8 cellular contexts compared by ENCODE assay signal in the genomic region with DNA sequence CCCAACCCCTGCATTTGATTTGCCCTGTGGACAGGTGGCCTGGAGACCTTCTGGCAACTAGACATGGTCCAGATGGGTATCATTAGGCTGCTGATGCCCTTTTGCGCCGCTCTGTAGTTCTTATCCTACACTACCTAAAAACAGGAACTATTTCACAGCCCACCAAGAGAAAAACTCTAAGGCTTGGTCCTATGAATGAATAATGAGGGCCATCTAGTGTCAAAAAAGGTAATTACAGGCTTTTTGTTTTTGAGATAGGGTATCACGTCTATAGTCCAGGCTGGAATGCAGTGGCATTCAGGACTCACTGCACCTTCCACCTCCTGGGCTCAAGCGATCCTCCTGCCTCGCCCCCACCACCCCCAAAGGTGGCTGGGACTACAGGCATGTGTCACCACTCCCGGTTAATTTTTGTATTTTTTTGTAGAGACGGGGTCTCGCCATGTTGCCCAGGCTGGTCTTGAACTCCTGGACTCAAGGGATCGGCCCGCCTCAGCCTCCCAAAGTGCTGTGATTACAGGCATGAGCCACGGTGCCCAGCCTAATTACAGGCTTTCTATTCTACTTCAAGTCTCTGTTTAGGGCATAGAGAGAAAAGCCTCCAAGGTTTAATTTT.
DNase-seq lines count a peak whose midpoint lies in the region; ATAC-seq and TF ChIP-seq lines count a peak whose summit lies in the region.

No MANE protein-coding gene starts in this region.

- peak; percentile 37 for DNase-seq in DMS79 treated with DMSO at 0.1 percent for 48 hours (lab: John Stamatoyannopoulos, UW)
- no peak for DNase-seq in DMS79 (lab: John Stamatoyannopoulos, UW)
- peak; percentile 34 for DNase-seq in NCI-H82 treated with DMSO at 0.1 percent for 48 hours (lab: John Stamatoyannopoulos, UW; ENCODE audit: unreplicated experiment)
- DNase-seq in astrocyte of the spinal cord (ENCODE audit: low read depth, low spot score) = peak; percentile 57
- DNase-seq in iPS-NIHi7 (ENCODE audit: extremely low spot score) = peak; percentile 69
- no peak for DNase-seq in stimulated activated naive CD8-positive, alpha-beta T cell treated with anti-CD3 and anti-CD28 coated beads, Interleukin-15, amount 100 ng/mL, for 72 hours
- no peak for DNase-seq in activated CD8-positive, alpha-beta memory T cell treated with anti-CD3 and anti-CD28 coated beads, Interleukin-2, amount 50 U/mL, for 48 hours

- no peak overlapping the region for H3K4me3 ChIP-seq in astrocyte of the spinal cord (ENCODE audit: low read depth, low read length)

- no peak overlapping the region for H3K4me3 Mint-ChIP-seq in stimulated activated naive CD8-positive, alpha-beta T cell treated with anti-CD3 and anti-CD28 coated beads, Interleukin-15, amount 100 ng/mL, for 72 hours

- H3K27me3 Mint-ChIP-seq in stimulated activated naive CD8-positive, alpha-beta T cell treated with anti-CD3 and anti-CD28 coated beads, Interleukin-15, amount 100 ng/mL, for 72 hours = no peaks in the 10 kb centered on the region

- no peaks in the 10 kb centered on the region for H3K9me3 Mint-ChIP-seq in stimulated activated naive CD8-positive, alpha-beta T cell treated with anti-CD3 and anti-CD28 coated beads, Interleukin-15, amount 100 ng/mL, for 72 hours

- peak; percentile 60 for ATAC-seq in HG03354 (IDR thresholded peaks at IDR 0.05; ENCODE audit: poor library complexity, severe bottlenecking, unreplicated experiment)
- peak; percentile 76 for ATAC-seq in stimulated activated naive CD8-positive, alpha-beta T cell treated with anti-CD3 and anti-CD28 coated beads, Interleukin-15, amount 100 ng/mL, for 72 hours

- peak; percentile 57 for TF ChIP-seq CTCF in astrocyte of the spinal cord (IDR thresholded peaks at IDR 0.05; ENCODE audit: low read depth, low read length)

- in situ Hi-C loops in astrocyte of the spinal cord (cut with HindIII; ENCODE audit: low sequenced_read_pairs) = no loop called here

- no peak overlapping the region for H3K27ac Mint-ChIP-seq in stimulated activated naive CD8-positive, alpha-beta T cell treated with anti-CD3 and anti-CD28 coated beads, Interleukin-15, amount 100 ng/mL, for 72 hours

- H3K4me1 Mint-ChIP-seq in stimulated activated naive CD8-positive, alpha-beta T cell treated with anti-CD3 and anti-CD28 coated beads, Interleukin-15, amount 100 ng/mL, for 72 hours = peaks cover 15% of the 10 kb centered on the region

Comparison
In these comparisons a context has a peak if more than half of its experiments do, and no peak if none do; other contexts are left out.
1. DNase-seq: peak in DMS79 treated with DMSO at 0.1 percent for 48 hours (single experiment), NCI-H82 treated with DMSO at 0.1 percent for 48 hours (single experiment), astrocyte of the spinal cord (single experiment) and iPS-NIHi7 (single experiment); none in DMS79 (single experiment), stimulated activated naive CD8-positive, alpha-beta T cell treated with anti-CD3 and anti-CD28 coated beads, Interleukin-15, amount 100 ng/mL, for 72 hours (0 of 2) and activated CD8-positive, alpha-beta memory T cell treated with anti-CD3 and anti-CD28 coated beads, Interleukin-2, amount 50 U/mL, for 48 hours (single experiment).